ENCODE assay signal across 1 cellular context in the genomic region with DNA sequence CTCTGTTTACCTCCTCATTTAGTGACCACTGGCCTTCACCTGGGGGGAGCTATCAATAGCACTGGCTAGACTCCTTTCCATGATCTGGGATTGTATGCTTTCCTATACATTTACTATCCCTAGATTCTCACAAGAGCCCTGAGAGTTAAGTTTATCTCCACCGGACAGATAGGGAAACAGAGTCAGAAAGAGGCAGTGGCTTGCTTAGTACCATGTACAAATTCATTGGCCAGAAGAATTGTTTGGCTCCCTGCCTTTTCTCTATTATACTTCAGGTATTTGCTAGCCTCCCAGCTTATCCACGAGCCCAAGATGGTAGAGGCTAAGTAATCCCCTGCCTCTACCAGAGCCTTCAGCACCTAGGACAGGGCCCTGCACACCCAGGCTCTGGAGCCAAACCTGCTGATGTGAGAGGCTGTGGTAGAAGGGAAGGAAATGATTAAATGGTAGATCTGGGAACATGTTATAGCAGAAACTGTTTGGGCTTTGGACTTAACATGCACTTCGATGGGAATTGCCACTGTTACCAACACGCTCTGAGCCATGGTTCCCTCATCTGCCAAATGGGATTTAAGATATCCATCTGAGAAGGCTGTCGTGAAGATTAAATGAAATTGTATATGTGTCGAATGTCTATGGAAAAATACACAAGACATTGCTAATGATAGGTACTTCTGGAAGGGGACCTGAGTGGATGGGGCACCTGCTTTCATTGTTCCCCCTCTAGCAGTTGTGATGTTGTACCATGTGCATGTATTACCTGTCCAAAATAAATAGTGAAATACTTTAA.
A peak's percentile ranks its signal among the peaks of the same experiment; 100 is the strongest.
TF ChIP-seq lines count a peak whose summit lies in the region.

No MANE protein-coding gene starts in this region.

TF ChIP-seq in HEK293, 187 proteins besides CTCF, POLR2A, EP300 and RAD21 (continued from another document):
- TF ChIP-seq ZBTB6 (tag by site-specific recombination; IDR thresholded peaks at IDR 0.05), result peak; percentile 93
- TF ChIP-seq, protein P1, sequence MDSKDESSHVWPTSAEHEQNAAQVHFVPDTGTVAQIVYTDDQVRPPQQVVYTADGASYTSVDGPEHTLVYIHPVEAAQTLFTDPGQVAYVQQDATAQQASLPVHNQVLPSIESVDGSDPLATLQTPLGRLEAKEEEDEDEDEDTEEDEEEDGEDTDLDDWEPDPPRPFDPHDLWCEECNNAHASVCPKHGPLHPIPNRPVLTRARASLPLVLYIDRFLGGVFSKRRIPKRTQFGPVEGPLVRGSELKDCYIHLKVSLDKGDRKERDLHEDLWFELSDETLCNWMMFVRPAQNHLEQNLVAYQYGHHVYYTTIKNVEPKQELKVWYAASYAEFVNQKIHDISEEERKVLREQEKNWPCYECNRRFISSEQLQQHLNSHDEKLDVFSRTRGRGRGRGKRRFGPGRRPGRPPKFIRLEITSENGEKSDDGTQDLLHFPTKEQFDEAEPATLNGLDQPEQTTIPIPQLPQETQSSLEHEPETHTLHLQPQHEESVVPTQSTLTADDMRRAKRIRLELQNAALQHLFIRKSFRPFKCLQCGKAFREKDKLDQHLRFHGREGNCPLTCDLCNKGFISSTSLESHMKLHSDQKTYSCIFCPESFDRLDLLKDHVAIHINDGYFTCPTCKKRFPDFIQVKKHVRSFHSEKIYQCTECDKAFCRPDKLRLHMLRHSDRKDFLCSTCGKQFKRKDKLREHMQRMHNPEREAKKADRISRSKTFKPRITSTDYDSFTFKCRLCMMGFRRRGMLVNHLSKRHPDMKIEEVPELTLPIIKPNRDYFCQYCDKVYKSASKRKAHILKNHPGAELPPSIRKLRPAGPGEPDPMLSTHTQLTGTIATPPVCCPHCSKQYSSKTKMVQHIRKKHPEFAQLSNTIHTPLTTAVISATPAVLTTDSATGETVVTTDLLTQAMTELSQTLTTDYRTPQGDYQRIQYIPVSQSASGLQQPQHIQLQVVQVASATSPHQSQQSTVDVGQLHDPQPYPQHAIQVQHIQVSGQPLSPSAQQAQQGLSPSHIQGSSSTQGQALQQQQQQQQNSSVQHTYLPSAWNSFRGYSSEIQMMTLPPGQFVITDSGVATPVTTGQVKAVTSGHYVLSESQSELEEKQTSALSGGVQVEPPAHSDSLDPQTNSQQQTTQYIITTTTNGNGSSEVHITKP (tag by site-specific recombination; IDR thresholded peaks at IDR 0.05), result no peak
- TF ChIP-seq ZNF280C (tag by site-specific recombination; IDR thresholded peaks at IDR 0.05), result no peak
- TF ChIP-seq HOXD13 (CRISPR knock-in tag; IDR thresholded peaks at IDR 0.05; ENCODE audit: borderline replicate concordance), result no peak
- TF ChIP-seq ZNF610 (tag by site-specific recombination; IDR thresholded peaks at IDR 0.05; ENCODE audit: borderline replicate concordance), result no peak
- no peak for TF ChIP-seq ZBTB1 (tag by site-specific recombination; IDR thresholded peaks at IDR 0.05)
- TF ChIP-seq ZNF776 (tag by site-specific recombination; IDR thresholded peaks at IDR 0.05; ENCODE audit: borderline replicate concordance), result no peak
- no peak for TF ChIP-seq TSHZ1 (tag by site-specific recombination; IDR thresholded peaks at IDR 0.05; ENCODE audit: borderline replicate concordance)
- TF ChIP-seq ZNF138 (tag by site-specific recombination; IDR thresholded peaks at IDR 0.05; ENCODE audit: borderline replicate concordance), result no peak
- no peak for TF ChIP-seq SETDB1 (IDR thresholded peaks at IDR 0.05; ENCODE audit: insufficient read length, low read length)
- 0 out of 2 replicates have a peak, but pooled peaks have one; percentile 17 for TF ChIP-seq ZBTB17 (tag by site-specific recombination; IDR thresholded peaks at IDR 0.05)
